Comparison of ENCODE assay signal across 1 cellular context in genomic region chr21:17785403-17785788, GRCh38.
TF ChIP-seq lines count a peak whose summit lies in the region.

No MANE protein-coding gene starts in this region.

TF ChIP-seq in HepG2, 621 proteins besides CTCF, POLR2A, EP300 and RAD21:
- TF ChIP-seq HNRNPH1 (optimal IDR thresholded peaks at IDR 0.05; ENCODE audit: low read depth, low read length) (no peak), ZNF564 (CRISPR knock-in tag; IDR thresholded peaks at IDR 0.05) (peak; percentile 94; the same call in 1 of the 2 replicates)
